In the genomic region with DNA sequence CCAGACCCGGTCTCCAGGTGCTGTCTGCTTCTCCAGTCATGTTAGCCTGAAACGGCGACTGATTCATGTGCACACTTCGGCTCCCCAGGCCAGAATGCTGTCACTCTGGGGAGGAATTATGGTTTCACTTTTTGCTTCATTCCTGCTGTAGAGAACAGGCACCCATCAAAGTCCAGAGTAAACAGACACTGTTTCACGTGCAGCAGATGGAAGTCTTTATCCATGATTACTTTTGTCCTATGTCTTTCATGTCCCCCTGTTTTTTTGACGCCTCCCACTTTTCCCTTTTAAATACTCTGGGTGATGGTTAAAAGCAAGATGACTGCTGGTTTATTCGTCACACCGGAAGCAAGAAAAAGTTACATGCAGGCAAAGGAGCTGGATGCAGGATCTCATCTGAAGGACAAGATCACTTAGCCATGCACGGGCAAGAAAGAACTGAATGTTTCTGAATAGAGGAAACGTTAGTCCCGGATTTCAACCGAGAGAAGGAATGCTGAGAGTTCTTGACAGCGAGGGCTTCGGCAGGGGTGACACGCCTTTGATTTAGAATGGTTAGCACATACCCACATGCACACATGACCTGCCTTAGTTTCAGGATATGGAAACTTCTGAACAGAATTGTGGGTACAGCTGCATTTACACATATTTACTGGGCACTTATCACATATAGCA, we compare ENCODE assay signal across 9 cellular contexts.
DNase-seq lines count a peak whose midpoint lies in the region; ATAC-seq and TF ChIP-seq lines count a peak whose summit lies in the region.
"Had no signal": no experiment of that assay in that cellular context is flagged by ENCODE, and none has a peak within 500 bp of the region (broad histone marks: within the 10 kb centered on the region; RNA-seq: fewer than 3 reads in every experiment).

No MANE protein-coding gene starts in this region.

- no peaks in the 10 kb centered on the region for H3K27me3 Mint-ChIP-seq in activated T-cell treated with anti-CD3 and anti-CD28 coated beads, Interleukin-2, amount 50 U/mL, for 24 hours

- TF ChIP-seq EP300 in transverse colon (IDR thresholded peaks at IDR 0.05; ENCODE audit: low read depth) = no peak

- H3K27ac ChIP-seq in mesenchymal stem cell (ENCODE audit: low read length, poor library complexity, severe bottlenecking) = no peak overlapping the region
- peak overlapping the region; percentile 24 to 72 (median 62) for H3K27ac ChIP-seq in transverse colon

- no peaks in the 10 kb centered on the region for H3K27me3 ChIP-seq in mesenchymal stem cell (ENCODE audit: control insufficient read depth in 1 of 2, insufficient read depth in 1 of 2, low read length in 2 of 2)
- no peaks in the 10 kb centered on the region for H3K27me3 ChIP-seq in transverse colon

- no peak overlapping the region for H3K23ac ChIP-seq in mesenchymal stem cell (ENCODE audit: low read length in 2 of 2)

- H3K9me3 ChIP-seq in mesenchymal stem cell (ENCODE audit: control insufficient read depth, low read length) = no peaks in the 10 kb centered on the region
- no peaks in the 10 kb centered on the region for H3K9me3 ChIP-seq in transverse colon

- H3K18ac ChIP-seq in mesenchymal stem cell (ENCODE audit: low read depth in 1 of 2, low read length in 2 of 2) = peak overlapping the region; percentile 63 to 64

- H3K79me1 ChIP-seq in mesenchymal stem cell (replicated peaks; ENCODE audit: low read length, poor library complexity, severe bottlenecking) = no peaks in the 10 kb centered on the region

- H2BK5ac ChIP-seq in mesenchymal stem cell (ENCODE audit: low read depth, low read length, poor library complexity, severe bottlenecking) = no peak overlapping the region

- TF ChIP-seq POLR2A in transverse colon (IDR thresholded peaks at IDR 0.05) = no peak

- no peak for TF ChIP-seq CTCF in cardiac fibroblast (IDR thresholded peaks at IDR 0.05; ENCODE audit: low read depth, low read length)
- no peak for TF ChIP-seq CTCF in transverse colon (IDR thresholded peaks at IDR 0.05)

- H3K4me3 ChIP-seq in cardiac fibroblast (replicated peaks in 1 of 2; ENCODE audit: low read depth in 2 of 2, low read length in 2 of 2) = peak overlapping the region in 1 of 2 donors; percentile 26
- H3K4me3 ChIP-seq in mesenchymal stem cell (ENCODE audit: insufficient read depth in 1 of 2, low read depth in 1 of 2, low read length in 2 of 2) = peak overlapping the region in 1 of 2 experiments; percentile 36
- H3K4me3 ChIP-seq in transverse colon = peak overlapping the region in 2 of 4 donors; percentile 0 to 35

- peak overlapping the region; percentile 27 for H2BK120ac ChIP-seq in mesenchymal stem cell (ENCODE audit: low read depth, low read length)

- H2AK5ac ChIP-seq in mesenchymal stem cell (ENCODE audit: low read length, severe bottlenecking) = no peak overlapping the region

- H4K91ac ChIP-seq in mesenchymal stem cell (ENCODE audit: low read length) = peak overlapping the region; percentile 34

- WGBS in mesenchymal stem cell = 39% methylated on average over 12 of the region's 15 CpGs
- 26 to 34% methylated on average over 8 to 15 of the region's 15 CpGs for WGBS in transverse colon (ENCODE audit: low coverage in 1 of 2), 2 donors

- no peak overlapping the region for H3K4me2 ChIP-seq in mesenchymal stem cell (ENCODE audit: low read length, poor library complexity, severe bottlenecking)

- H2AFZ ChIP-seq in mesenchymal stem cell (ENCODE audit: low read depth, low read length) = peak overlapping the region; percentile 10

- peak overlapping the region; percentile 67 for H4K8ac ChIP-seq in mesenchymal stem cell (ENCODE audit: low read length)

- peaks cover 36% of the 10 kb centered on the region for H3K4me1 Mint-ChIP-seq in activated T-cell treated with anti-CD3 and anti-CD28 coated beads, Interleukin-2, amount 50 U/mL, for 24 hours (ENCODE audit: low read depth)

- no peaks in the 10 kb centered on the region for H3K9me3 Mint-ChIP-seq in activated T-cell treated with anti-CD3 and anti-CD28 coated beads, Interleukin-2, amount 50 U/mL, for 24 hours

- intact Hi-C loops in transverse colon (cut with DNase I; ENCODE audit: low total_unique reads) = no loop called here

- DNase-seq in activated T-cell treated with anti-CD3 and anti-CD28 coated beads, Interleukin-2, amount 50 U/mL, for 24 hours = peak; percentile 42
- DNase-seq in activated T-cell treated with anti-CD3 and anti-CD28 coated beads for 4 hours = no peak
- DNase-seq in cardiac fibroblast (ENCODE audit: low read depth in 2 of 2) = peak; percentile 38 to 61
- DNase-seq in mesenchymal stem cell = peak; percentile 58
- DNase-seq in transverse colon = peak; percentile 22
- no peak for DNase-seq in Ammon's horn (ENCODE audit: low spot score)
- no peak for DNase-seq in SHP77 treated with DMSO at 0.1 percent for 48 hours (lab: John Stamatoyannopoulos, UW)
- DNase-seq: AML-193 had no signal

- no peaks in the 10 kb centered on the region for H3K4me1 ChIP-seq in mesenchymal stem cell (ENCODE audit: control insufficient read depth, insufficient read depth, low read depth, low read length)
- H3K4me1 ChIP-seq in transverse colon = peaks cover 0 to 18% (median 4%) of the 10 kb centered on the region in 4 donors

- no peak overlapping the region for H3K14ac ChIP-seq in mesenchymal stem cell (ENCODE audit: low read length in 2 of 2)

- H2BK12ac ChIP-seq in mesenchymal stem cell (ENCODE audit: low read length in 2 of 2) = peak overlapping the region; percentile 61 to 67

- peak overlapping the region; percentile 48 for H3K27ac Mint-ChIP-seq in activated T-cell treated with anti-CD3 and anti-CD28 coated beads, Interleukin-2, amount 50 U/mL, for 24 hours

- peak overlapping the region; percentile 36 to 47 for H3K4ac ChIP-seq in mesenchymal stem cell (ENCODE audit: low read depth in 1 of 2, low read length in 2 of 2)

- H3K36me3 ChIP-seq in mesenchymal stem cell (ENCODE audit: control insufficient read depth in 1 of 2, insufficient read depth in 2 of 2, low read depth in 1 of 2, low read length in 2 of 2) (no peaks in the 10 kb centered on the region), transverse colon (no peaks in the 10 kb centered on the region)

- no peaks in the 10 kb centered on the region for H3K36me3 Mint-ChIP-seq in activated T-cell treated with anti-CD3 and anti-CD28 coated beads, Interleukin-2, amount 50 U/mL, for 24 hours (ENCODE audit: low read depth)

- peak overlapping the region; percentile 57 for H3K9ac ChIP-seq in mesenchymal stem cell (ENCODE audit: low read length)

- in situ Hi-C loops in transverse colon (cut with MboI; ENCODE audit: low pct_ligation_motif_present in 1 of 4, low pct_unique_long_range_greater_than_20kb in 1 of 4, low sequenced_read_pairs in 3 of 4) = loop anchor here in 1 of 4 donors (25.0 kb wide), 1 partner anchor 248 kb away; a partner anchor contains a TSS

- no peak for ATAC-seq in HG03280 (IDR thresholded peaks at IDR 0.05; ENCODE audit: unreplicated experiment)

- no peak overlapping the region for H2BK15ac ChIP-seq in mesenchymal stem cell (ENCODE audit: low read depth, poor library complexity, severe bottlenecking)

- H3K4me3 Mint-ChIP-seq in activated T-cell treated with anti-CD3 and anti-CD28 coated beads, Interleukin-2, amount 50 U/mL, for 24 hours = peak overlapping the region; percentile 46

Comparison
In these comparisons a context has a peak if more than half of its experiments do, and no peak if none do; other contexts are left out.
1. DNase-seq: peak in activated T-cell treated with anti-CD3 and anti-CD28 coated beads, Interleukin-2, amount 50 U/mL, for 24 hours (single experiment), cardiac fibroblast (2 of 2), mesenchymal stem cell (single experiment) and transverse colon (single experiment); none in activated T-cell treated with anti-CD3 and anti-CD28 coated beads for 4 hours (single experiment), Ammon's horn (single experiment) and SHP77 treated with DMSO at 0.1 percent for 48 hours (single experiment).